Comparison of ENCODE assay signal across 28 cellular contexts in genomic region chr13:75460644-75461043, GRCh38.
"Had no signal": no experiment of that assay in that cellular context is flagged by ENCODE, and none has a peak within 500 bp of the region (broad histone marks: within the 10 kb centered on the region; RNA-seq: fewer than 3 reads in every experiment).

No MANE protein-coding gene starts in this region.

- H3K4me1 Mint-ChIP-seq: activated CD4-positive, alpha-beta memory T cell treated with anti-CD3 and anti-CD28 coated beads, Interleukin-2, amount 10 ng/mL, durations not matched to agents 7 days and 5 days; activated CD4-positive, alpha-beta T cell treated with anti-CD3 and anti-CD28 coated beads, Interleukin-2, amount 10 ng/mL, durations not matched to agents 7 days and 5 days; activated naive CD4-positive, alpha-beta T cell treated with anti-CD3 and anti-CD28 coated beads, Interleukin-2, amount 10 ng/mL, durations not matched to agents 7 days and 5 days; central memory CD8-positive, alpha-beta T cell had no signal

- H3K4me3 ChIP-seq: coronary artery, dorsolateral prefrontal cortex, gastroesophageal sphincter had no signal

- H3K27me3 Mint-ChIP-seq: dendritic cell treated with granulocyte-macrophage colony-stimulating factor and Interleukin-4, amounts not matched to agents 40 ng/mL and 50 ng/mL, for 4 days had no signal

- H3K4me3 Mint-ChIP-seq: activated CD4-positive, alpha-beta memory T cell treated with anti-CD3 and anti-CD28 coated beads, Interleukin-2, amount 10 ng/mL, durations not matched to agents 7 days and 5 days; activated CD4-positive, alpha-beta T cell treated with anti-CD3 and anti-CD28 coated beads, Interleukin-2, amount 10 ng/mL, durations not matched to agents 7 days and 5 days; activated naive CD4-positive, alpha-beta T cell treated with anti-CD3 and anti-CD28 coated beads, Interleukin-2, amount 10 ng/mL, durations not matched to agents 7 days and 5 days; activated naive CD8-positive, alpha-beta T cell treated with anti-CD3 and anti-CD28 coated beads, Interleukin-2, amount 10 ng/mL, durations not matched to agents 7 days and 5 days; activated T-cell treated with anti-CD3 and anti-CD28 coated beads, Interleukin-2, amount 50 U/mL, for 24 hours; activated T-cell treated with anti-CD3 and anti-CD28 coated beads, Interleukin-2, amount 50 U/mL, for 72 hours; central memory CD8-positive, alpha-beta T cell; dendritic cell treated with granulocyte-macrophage colony-stimulating factor and Interleukin-4, amounts not matched to agents 40 ng/mL and 50 ng/mL, for 4 days; endodermal cell had no signal

- H3K36me3 Mint-ChIP-seq: activated naive CD4-positive, alpha-beta T cell treated with anti-CD3 and anti-CD28 coated beads, Interleukin-2, amount 10 ng/mL, durations not matched to agents 7 days and 5 days; activated naive CD4-positive, alpha-beta T cell treated with anti-CD3 and anti-CD28 coated beads, Interleukin-2, amount 50 U/mL, for 72 hours had no signal

- H3K9me3 Mint-ChIP-seq: activated CD4-positive, alpha-beta memory T cell treated with anti-CD3 and anti-CD28 coated beads, Interleukin-2, amount 10 ng/mL, durations not matched to agents 7 days and 5 days; activated CD4-positive, alpha-beta T cell treated with anti-CD3 and anti-CD28 coated beads, Interleukin-2, amount 10 ng/mL, durations not matched to agents 7 days and 5 days; activated naive CD4-positive, alpha-beta T cell treated with anti-CD3 and anti-CD28 coated beads, Interleukin-2, amount 10 ng/mL, durations not matched to agents 7 days and 5 days; activated naive CD4-positive, alpha-beta T cell treated with anti-CD3 and anti-CD28 coated beads, Interleukin-2, amount 50 U/mL, for 72 hours; activated T-cell treated with anti-CD3 and anti-CD28 coated beads, Interleukin-2, amount 50 U/mL, for 24 hours; central memory CD8-positive, alpha-beta T cell; dendritic cell treated with granulocyte-macrophage colony-stimulating factor and Interleukin-4, amounts not matched to agents 40 ng/mL and 50 ng/mL, for 4 days had no signal

- H3K27ac Mint-ChIP-seq: activated CD4-positive, alpha-beta memory T cell treated with anti-CD3 and anti-CD28 coated beads, Interleukin-2, amount 10 ng/mL, durations not matched to agents 7 days and 5 days; activated CD4-positive, alpha-beta T cell treated with anti-CD3 and anti-CD28 coated beads, Interleukin-2, amount 10 ng/mL, durations not matched to agents 7 days and 5 days; activated naive CD4-positive, alpha-beta T cell treated with anti-CD3 and anti-CD28 coated beads, Interleukin-2, amount 10 ng/mL, durations not matched to agents 7 days and 5 days; activated naive CD4-positive, alpha-beta T cell treated with anti-CD3 and anti-CD28 coated beads, Interleukin-2, amount 50 U/mL, for 72 hours; activated naive CD8-positive, alpha-beta T cell treated with anti-CD3 and anti-CD28 coated beads, Interleukin-2, amount 10 ng/mL, durations not matched to agents 7 days and 5 days; activated T-cell treated with anti-CD3 and anti-CD28 coated beads, Interleukin-2, amount 50 U/mL, for 24 hours; activated T-cell treated with anti-CD3 and anti-CD28 coated beads, Interleukin-2, amount 50 U/mL, for 72 hours; dendritic cell treated with granulocyte-macrophage colony-stimulating factor and Interleukin-4, amounts not matched to agents 40 ng/mL and 50 ng/mL, for 4 days; endodermal cell had no signal

- DNase-seq: activated CD4-positive, alpha-beta memory T cell treated with anti-CD3 and anti-CD28 coated beads, Interleukin-2, amount 10 ng/mL, durations not matched to agents 7 days and 5 days; activated CD4-positive, alpha-beta T cell treated with anti-CD3 and anti-CD28 coated beads for 1 hour; activated CD4-positive, alpha-beta T cell treated with anti-CD3 and anti-CD28 coated beads for 4 hours; activated CD4-positive, alpha-beta T cell treated with anti-CD3 and anti-CD28 coated beads, Interleukin-2, amount 10 ng/mL, durations not matched to agents 7 days and 5 days; activated CD4-positive, alpha-beta T cell treated with anti-CD3 and anti-CD28 coated beads, Interleukin-2, amount 50 U/mL, for 4 hours; activated CD8-positive, alpha-beta memory T cell treated with anti-CD3 and anti-CD28 coated beads, Interleukin-2, amount 50 U/mL, for 48 hours; activated gamma-delta T cell; activated naive CD4-positive, alpha-beta T cell; activated naive CD4-positive, alpha-beta T cell treated with anti-CD3 and anti-CD28 coated beads, Interleukin-2, amount 10 ng/mL, durations not matched to agents 7 days and 5 days; activated naive CD8-positive, alpha-beta T cell treated with anti-CD3 and anti-CD28 coated beads, Interleukin-2, amount 10 ng/mL, durations not matched to agents 7 days and 5 days; activated T-cell treated with anti-CD3 and anti-CD28 coated beads for 4 hours; activated T-cell treated with anti-CD3 and anti-CD28 coated beads, Interleukin-2, amount 50 U/mL, for 24 hours; activated T-cell treated with anti-CD3 and anti-CD28 coated beads, Interleukin-2, amount 50 U/mL, for 72 hours; amniotic stem cell; anterior cingulate cortex; brain microvascular endothelial cell; dorsolateral prefrontal cortex; effector memory CD4-positive, alpha-beta T cell; endodermal cell; T-helper 1 cell; T-helper 2 cell had no signal

- H3K27ac ChIP-seq: brain microvascular endothelial cell, coronary artery, dorsolateral prefrontal cortex, foreskin keratinocyte, gastroesophageal sphincter had no signal

- H3K27me3 ChIP-seq: brain microvascular endothelial cell, dorsolateral prefrontal cortex, foreskin keratinocyte, gastroesophageal sphincter had no signal

- H3K36me3 ChIP-seq: brain microvascular endothelial cell had no signal

- H3K9me3 ChIP-seq: gastroesophageal sphincter had no signal

- ATAC-seq: activated naive CD4-positive, alpha-beta T cell treated with anti-CD3 and anti-CD28 coated beads, Interleukin-2, amount 50 U/mL, for 72 hours; activated T-cell treated with anti-CD3 and anti-CD28 coated beads, Interleukin-2, amount 50 U/mL, for 72 hours; esophagus mucosa; gastroesophageal sphincter had no signal
